16 cellular contexts compared by ENCODE assay signal in genomic region chr17:29388937-29389336, GRCh38. TPM values are rescaled to one million over a fixed set of nuclear protein-coding genes. Genes with fewer than 3 reads are reported as not detected.
DNase-seq lines count a peak whose midpoint lies in the region; ATAC-seq and TF ChIP-seq lines count a peak whose summit lies in the region.
"Had no signal": no experiment of that assay in that cellular context is flagged by ENCODE, and none has a peak within 500 bp of the region (broad histone marks: within the 10 kb centered on the region; RNA-seq: fewer than 3 reads in every experiment).

No MANE protein-coding gene starts in this region.

- H2AFZ ChIP-seq in Loucy (ENCODE audit: low read length) = no peak overlapping the region

- H3K4me1 ChIP-seq in Loucy (ENCODE audit: insufficient read depth, low read length, poor library complexity, severe bottlenecking) (peaks cover 27% of the 10 kb centered on the region), colonic mucosa (no peaks in the 10 kb centered on the region)

- ATAC-seq in HG03025 (IDR thresholded peaks at IDR 0.05; ENCODE audit: low FRiP score, unreplicated experiment) = no peak

- TF ChIP-seq CTCF in Loucy (conservative IDR thresholded peaks at IDR 0.05; ENCODE audit: low read length) (no peak), colonic mucosa (IDR thresholded peaks at IDR 0.05) (no peak)

- H3K4me1 Mint-ChIP-seq in activated naive CD4-positive, alpha-beta T cell treated with anti-CD3 and anti-CD28 coated beads, Interleukin-2, amount 10 ng/mL, durations not matched to agents 7 days and 5 days = peaks cover 34% of the 10 kb centered on the region

- CTCF ChIA-PET in activated naive CD4-positive, alpha-beta T cell treated with anti-CD3 and anti-CD28 coated beads, Interleukin-2, amount 10 ng/mL, durations not matched to agents 7 days and 5 days (lab: Charles Lee) = no interaction called here

- peak overlapping the region; percentile 83 for H3K4me3 Mint-ChIP-seq in activated naive CD4-positive, alpha-beta T cell treated with anti-CD3 and anti-CD28 coated beads, Interleukin-2, amount 10 ng/mL, durations not matched to agents 7 days and 5 days

- H3K9ac ChIP-seq in Loucy (ENCODE audit: low read depth, low read length, poor library complexity, severe bottlenecking) = no peak overlapping the region
- no peak overlapping the region for H3K9ac ChIP-seq in colonic mucosa (ENCODE audit: low read depth in 2 of 2, low read length in 2 of 2)

- peaks cover 30% of the 10 kb centered on the region for H4K20me1 ChIP-seq in Loucy (ENCODE audit: insufficient read depth, low read length, poor library complexity, severe bottlenecking)

- H3K27me3 Mint-ChIP-seq in activated naive CD4-positive, alpha-beta T cell treated with anti-CD3 and anti-CD28 coated beads, Interleukin-2, amount 10 ng/mL, durations not matched to agents 7 days and 5 days = no peaks in the 10 kb centered on the region
- H3K27me3 Mint-ChIP-seq: stimulated activated naive B cell treated with anti-CD40 and anti-IgM and Interleukin-4, amounts not matched to agents 10 μg/mL and 1 μg/mL and 100 μg/mL, for 72 hours had no signal

- no peaks in the 10 kb centered on the region for H3K9me2 ChIP-seq in Loucy (replicated peaks; ENCODE audit: low read depth, low read length)

- intact Hi-C loops in colonic mucosa (cut with DNase I) = no loop called here

- H3K9me3 ChIP-seq in Loucy (ENCODE audit: insufficient read depth, low read depth, low read length) (no peaks in the 10 kb centered on the region), colonic mucosa (no peaks in the 10 kb centered on the region)

- H3F3A ChIP-seq in Loucy (ENCODE audit: low read depth) = no peaks in the 10 kb centered on the region

- peaks cover 40% of the 10 kb centered on the region for H3K79me2 ChIP-seq in Loucy (ENCODE audit: insufficient read depth, low read length)

- no peak overlapping the region for H3K27ac ChIP-seq in colonic mucosa

- H3K4me3 ChIP-seq in Loucy (ENCODE audit: low read length, poor library complexity, severe bottlenecking) = peak overlapping the region; percentile 76
- no peak overlapping the region for H3K4me3 ChIP-seq in colonic mucosa

- H3K9me3 Mint-ChIP-seq in activated naive CD4-positive, alpha-beta T cell treated with anti-CD3 and anti-CD28 coated beads, Interleukin-2, amount 10 ng/mL, durations not matched to agents 7 days and 5 days = no peaks in the 10 kb centered on the region
- H3K9me3 Mint-ChIP-seq: stimulated activated naive B cell treated with anti-CD40 and anti-IgM and Interleukin-4, amounts not matched to agents 10 μg/mL and 1 μg/mL and 100 μg/mL, for 72 hours had no signal

- no peaks in the 10 kb centered on the region for H3K36me3 ChIP-seq in Loucy (ENCODE audit: insufficient read depth, low read length)
- no peaks in the 10 kb centered on the region for H3K36me3 ChIP-seq in colonic mucosa

- peaks cover 14% of the 10 kb centered on the region for H3K36me3 Mint-ChIP-seq in activated naive CD4-positive, alpha-beta T cell treated with anti-CD3 and anti-CD28 coated beads, Interleukin-2, amount 10 ng/mL, durations not matched to agents 7 days and 5 days

- H3K27me3 ChIP-seq in Loucy (ENCODE audit: insufficient read depth, low read length, poor library complexity, severe bottlenecking) = peaks cover 4% of the 10 kb centered on the region
- H3K27me3 ChIP-seq in colonic mucosa = no peaks in the 10 kb centered on the region
- H3K27me3 ChIP-seq: hepatocyte had no signal

- no peak overlapping the region for H3K4me2 ChIP-seq in Loucy (ENCODE audit: low read depth, low read length, poor library complexity, severe bottlenecking)

- no peak for DNase-seq in activated naive CD4-positive, alpha-beta T cell treated with anti-CD3 and anti-CD28 coated beads, Interleukin-2, amount 10 ng/mL, durations not matched to agents 7 days and 5 days
- no peak for DNase-seq in activated naive CD4-positive, alpha-beta T cell treated with anti-CD3 and anti-CD28 coated beads, Interleukin-2, amount 50 U/mL, for 16 hours
- DNase-seq in colonic mucosa = peak; percentile 55
- peak; percentile 27 for DNase-seq in stimulated activated CD8-positive, alpha-beta memory T cell treated with anti-CD3 and anti-CD28 coated beads, Interleukin-4, amount 100 ng/mL, for 48 hours
- DNase-seq in HPDE6-E6E7 (ENCODE audit: extremely low spot score) = no peak
- no peak for DNase-seq in AG08396 (ENCODE audit: low spot score)
- DNase-seq: amniotic stem cell; kidney glomerular epithelial cell; NCI-H146; NCI-H226; posterior cingulate gyrus; small intestine; stimulated activated naive B cell treated with anti-CD40 and anti-IgM and Interleukin-4, amounts not matched to agents 10 μg/mL and 1 μg/mL and 100 μg/mL, for 72 hours had no signal

- H3K27ac Mint-ChIP-seq in activated naive CD4-positive, alpha-beta T cell treated with anti-CD3 and anti-CD28 coated beads, Interleukin-2, amount 10 ng/mL, durations not matched to agents 7 days and 5 days = no peak overlapping the region

RNA-seq across cellular contexts. Expression of gene TAOK1, which starts 1.2 kb away (rescaled TPM):
- total RNA-seq in colonic mucosa = 10 to 100 TPM; 42.1 to 57.1 TPM

Comparison
In these comparisons a context has a peak if more than half of its experiments do, and no peak if none do; other contexts are left out.
1. DNase-seq: peak in colonic mucosa (single experiment) and stimulated activated CD8-positive, alpha-beta memory T cell treated with anti-CD3 and anti-CD28 coated beads, Interleukin-4, amount 100 ng/mL, for 48 hours (single experiment); none in activated naive CD4-positive, alpha-beta T cell treated with anti-CD3 and anti-CD28 coated beads, Interleukin-2, amount 10 ng/mL, durations not matched to agents 7 days and 5 days (single experiment), activated naive CD4-positive, alpha-beta T cell treated with anti-CD3 and anti-CD28 coated beads, Interleukin-2, amount 50 U/mL, for 16 hours (single experiment), HPDE6-E6E7 (single experiment) and AG08396 (single experiment).